8 cellular contexts compared by ENCODE assay signal in genomic region chr12:52879394-52880351, GRCh38. TPM values are rescaled to one million over a fixed set of nuclear protein-coding genes. Genes with fewer than 3 reads are reported as not detected.
DNase-seq lines count a peak whose midpoint lies in the region; ATAC-seq and TF ChIP-seq lines count a peak whose summit lies in the region.

No MANE protein-coding gene starts in this region.

- H3K4me1 ChIP-seq in CD8-positive, alpha-beta memory T cell (ENCODE audit: insufficient read depth, low read length) = peaks cover 7% of the 10 kb centered on the region
- peaks cover 51% of the 10 kb centered on the region for H3K4me1 ChIP-seq in mammary epithelial cell (ENCODE audit: insufficient read depth, low read length)
- H3K4me1 ChIP-seq in spleen = peaks cover 0 to 29% (median 15%) of the 10 kb centered on the region in 6 donors

- no peaks in the 10 kb centered on the region for H3K36me3 ChIP-seq in CD8-positive, alpha-beta memory T cell (ENCODE audit: insufficient read depth, low read length)
- no peaks in the 10 kb centered on the region for H3K36me3 ChIP-seq in mammary epithelial cell (ENCODE audit: insufficient read depth, low read length)
- H3K36me3 ChIP-seq in spleen = no peaks in the 10 kb centered on the region

- intact Hi-C loops in mammary epithelial cell (cut with micrococcal nuclease) (loop anchor here (1.0 to 10.0 kb wide), 12 partner anchors 207 to 740 kb away; no protein-coding TSS in a partner anchor), spleen (cut with DNase I; ENCODE audit: low total_unique reads) (loop anchor here (5.0 kb wide), 4 partner anchors 297 to 722 kb away; no protein-coding TSS in a partner anchor)

- H3K27me3 ChIP-seq in CD8-positive, alpha-beta memory T cell (ENCODE audit: insufficient read depth, low read length, poor library complexity, severe bottlenecking) = no peaks in the 10 kb centered on the region
- no peaks in the 10 kb centered on the region for H3K27me3 ChIP-seq in mammary epithelial cell (ENCODE audit: insufficient read depth, low read length)
- peaks cover 0 to 56% (median 0%) of the 10 kb centered on the region in 7 donors for H3K27me3 ChIP-seq in spleen (replicated peaks in 1 of 7)

- H3K9me3 Mint-ChIP-seq in CD8-positive, alpha-beta memory T cell = no peaks in the 10 kb centered on the region

- BruUV-seq in mammary epithelial cell (replicated peaks; lab: Mats Ljungman, UMichigan) = no TSS peak

- 5% methylated on average over 12 of the region's 38 CpGs for WGBS in mammary epithelial cell (ENCODE audit: low coverage, missing lambda C conversion rate)
- WGBS in spleen, 5 donors = 3 to 9% (median 7%) methylated on average over 27 to 38 of the region's 38 CpGs

- H3K4me2 ChIP-seq in mammary epithelial cell (ENCODE audit: insufficient read depth, low read depth, low read length) = peak overlapping the region; percentile 75

- POLR2A ChIA-PET in CD8-positive, alpha-beta memory T cell (lab: Charles Lee) = interaction anchor here (1.2 kb wide), 1 partner anchor 294 kb away, joined by 3 read pairs; no protein-coding TSS in a partner anchor

- peak overlapping the region; percentile 84 for H2AFZ ChIP-seq in mammary epithelial cell (ENCODE audit: low read depth, low read length)

- H3K9me3 ChIP-seq in CD8-positive, alpha-beta memory T cell (ENCODE audit: low read length) = no peaks in the 10 kb centered on the region
- no peaks in the 10 kb centered on the region for H3K9me3 ChIP-seq in mammary epithelial cell (replicated peaks; ENCODE audit: insufficient read depth, low read length)
- no peaks in the 10 kb centered on the region for H3K9me3 ChIP-seq in spleen

- peak; percentile 60 for ATAC-seq in HG02678 (IDR thresholded peaks at IDR 0.05; ENCODE audit: unreplicated experiment)

- no peak for TF ChIP-seq POLR2A in spleen (IDR thresholded peaks at IDR 0.05)

- no peaks in the 10 kb centered on the region for H3K36me3 Mint-ChIP-seq in CD8-positive, alpha-beta memory T cell

- H3K27ac ChIP-seq in CD8-positive, alpha-beta memory T cell (ENCODE audit: low read depth, low read length) = no peak overlapping the region
- H3K27ac ChIP-seq in mammary epithelial cell (ENCODE audit: insufficient read depth, low read depth, low read length) = peak overlapping the region; percentile 6
- H3K27ac ChIP-seq in spleen = peak overlapping the region in 1 of 8 donors; percentile 7

- DNase-seq in CD8-positive, alpha-beta memory T cell = peak; percentile 48 to 71 (median 56)
- DNase-seq in NCI-H2227 treated with DMSO at 0.1 percent for 48 hours (lab: John Stamatoyannopoulos, UW) = peak; percentile 71
- DNase-seq in activated CD4-positive, CD25-positive, alpha-beta regulatory T cell (lab: John Stamatoyannopoulos, UW) = peak; percentile 18 to 47 (median 33)
- peak; percentile 79 for DNase-seq in mammary epithelial cell
- peak; percentile 86 for DNase-seq in iPS-NIHi11 (ENCODE audit: low spot score)
- peak; percentile 91 for DNase-seq in spleen
- no peak for DNase-seq in cortex of kidney (lab: John Stamatoyannopoulos, UW)

- no peaks in the 10 kb centered on the region for H4K20me1 ChIP-seq in mammary epithelial cell (ENCODE audit: insufficient read depth, low read length)

- TF ChIP-seq CTCF in mammary epithelial cell (conservative IDR thresholded peaks at IDR 0.05 in 1 of 2, IDR thresholded peaks at IDR 0.05 in 1 of 2; ENCODE audit: extremely low read depth in 1 of 2, insufficient read depth in 1 of 2, low read depth in 1 of 2, low read length in 2 of 2) (peak; percentile 91 to 99), spleen (IDR thresholded peaks at IDR 0.05 in 8 of 11, conservative IDR thresholded peaks at IDR 0.05 in 3 of 11) (peak; percentile 17 to 79 (median 67))

- in situ Hi-C loops in mammary epithelial cell (cut with MboI; ENCODE audit: low sequenced_read_pairs in 2 of 2) = loop anchor here (5.0 to 10.0 kb wide), 8 partner anchors 297 to 737 kb away; partner anchors contain the start of gene KRT5 (in 1 of the 2)

- H3K9ac ChIP-seq in mammary epithelial cell (ENCODE audit: insufficient read depth, low read length) = peak overlapping the region; percentile 29

- peaks cover 9 to 14% (median 9%) of the 10 kb centered on the region in 3 donors for H3K4me1 Mint-ChIP-seq in CD8-positive, alpha-beta memory T cell

- H3K4me3 Mint-ChIP-seq in CD8-positive, alpha-beta memory T cell = peak overlapping the region in 6 of 7 donors; percentile 53 to 76 (median 68)

- peak overlapping the region; percentile 49 for H3K4me3 ChIP-seq in CD8-positive, alpha-beta memory T cell (ENCODE audit: low read length)
- H3K4me3 ChIP-seq in mammary epithelial cell (replicated peaks in 1 of 3; ENCODE audit: insufficient read depth in 1 of 3, low read depth in 2 of 3, low read length in 3 of 3) = peak overlapping the region in 1 of 3 experiments; percentile 36
- peak overlapping the region in 7 of 8 donors; percentile 1 to 54 (median 18) for H3K4me3 ChIP-seq in spleen

- no peaks in the 10 kb centered on the region for H3K79me2 ChIP-seq in mammary epithelial cell (ENCODE audit: insufficient read depth, low read length)

- dilution Hi-C loops in mammary epithelial cell (cut with HindIII; ENCODE audit: low sequenced_read_pairs) = no loop called here

- H3K27ac Mint-ChIP-seq in CD8-positive, alpha-beta memory T cell = peak overlapping the region in 1 of 8 donors; percentile 27

- peaks cover 7 to 16% of the 10 kb centered on the region in 2 donors for H3K27me3 Mint-ChIP-seq in CD8-positive, alpha-beta memory T cell

- CTCF ChIA-PET in CD8-positive, alpha-beta memory T cell (lab: Charles Lee) = interaction anchor here (0.6 to 16.3 kb wide), 30 partner anchors 10 to 757 kb away, joined by 3 to 276 read pairs (median 4); partner anchors contain the start of gene KRT79
- CTCF ChIA-PET in mammary epithelial cell (lab: Charles Lee; ENCODE audit: low non-redundant PET) = interaction anchor here (0.6 to 1.7 kb wide), 9 partner anchors 37 to 736 kb away, joined by 3 to 22 read pairs (median 6); no protein-coding TSS in a partner anchor

RNA-seq across cellular contexts. Expression of gene KRT8, which starts 25.2 kb away (rescaled TPM):
- total RNA-seq in CD8-positive, alpha-beta memory T cell = under 1 TPM in 1 of 2 experiments, not detected in 1; 0.46 TPM
- 1.0 TPM for polyA plus RNA-seq in CD8-positive, alpha-beta memory T cell
- 100 to 1,000 TPM in 1 of 2 donors, 10 to 100 TPM in 1; 97.0 to 397 TPM for total RNA-seq in mammary epithelial cell
- polyA plus RNA-seq in mammary epithelial cell = 391 TPM
- 365 TPM for polyA minus RNA-seq in mammary epithelial cell
- 10 to 100 TPM in 6 of 7 donors, 1 to 10 TPM in 1; 10.0 to 23.1 (median 18.6) TPM for total RNA-seq in spleen
- 10 to 100 TPM; 16.3 to 21.8 (median 19.3) TPM for polyA plus RNA-seq in spleen

RNA-seq across cellular contexts. Expression of gene KRT78, which starts 30.9 kb away (rescaled TPM):
- total RNA-seq in CD8-positive, alpha-beta memory T cell = not detected
- not detected for polyA plus RNA-seq in CD8-positive, alpha-beta memory T cell
- total RNA-seq in mammary epithelial cell (not detected), spleen (not detected)
- polyA plus RNA-seq in mammary epithelial cell (not detected), spleen (under 1 TPM in 2 of 3 donors, not detected in 1; 0.24 to 0.83 TPM)
- polyA minus RNA-seq in mammary epithelial cell = not detected

RNA-seq across cellular contexts. Expression of gene KRT79, which starts 45.6 kb away (rescaled TPM):
- not detected for total RNA-seq in CD8-positive, alpha-beta memory T cell
- not detected for polyA plus RNA-seq in CD8-positive, alpha-beta memory T cell
- total RNA-seq in mammary epithelial cell (not detected), spleen (under 1 TPM in 1 of 7 donors, not detected in 6; 0.37 TPM)
- polyA plus RNA-seq in mammary epithelial cell (not detected), spleen (under 1 TPM in 2 of 3 donors, not detected in 1; 0.15 to 0.19 TPM)
- not detected for polyA minus RNA-seq in mammary epithelial cell

Comparison
In these comparisons a context has a peak if more than half of its experiments do, and no peak if none do; other contexts are left out.
1. RNA of gene KRT8, which starts 25.2 kb away (total RNA-seq): 97.0 to 397 TPM in mammary epithelial cell and 10.0 to 23.1 TPM in spleen; 0.46 TPM in CD8-positive, alpha-beta memory T cell; every median in the first group is over 4 times any median in the second.